ENCODE assay signal across 1 cellular context in the genomic region with DNA sequence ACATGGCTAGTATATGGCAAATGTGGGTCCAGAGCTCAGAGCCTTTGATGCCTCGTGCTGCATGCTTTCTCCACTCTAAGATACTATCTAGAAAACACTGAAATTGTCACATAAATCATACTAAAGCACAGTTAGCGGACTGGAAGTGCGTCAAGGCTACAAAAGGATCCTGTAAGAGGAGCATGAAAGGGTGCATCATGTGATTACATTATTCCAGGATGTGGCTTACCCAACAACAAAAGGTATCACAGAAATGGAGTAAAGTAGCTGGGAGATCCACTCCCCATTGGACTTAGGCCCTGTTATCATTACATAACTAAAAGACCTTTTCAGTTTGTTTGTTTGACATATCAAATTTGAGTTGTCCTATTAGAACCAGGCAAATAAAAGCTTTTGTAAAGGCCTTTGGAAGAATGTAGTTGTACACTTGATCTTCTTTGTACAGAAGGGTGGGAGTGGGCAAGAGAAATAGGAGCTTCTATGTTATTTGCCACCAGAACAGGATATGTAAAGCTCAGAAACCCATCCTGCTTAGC.
TF ChIP-seq lines count a peak whose summit lies in the region.

No MANE protein-coding gene starts in this region.

TF ChIP-seq in HepG2, 621 proteins besides CTCF, POLR2A, EP300 and RAD21 (continued from another document and continues in another):
- TF ChIP-seq ZNF800 (CRISPR knock-in tag; IDR thresholded peaks at IDR 0.05) (peak; percentile 17; the same call in 1 of the 2 replicates), ZNF552 (CRISPR knock-in tag; IDR thresholded peaks at IDR 0.05; ENCODE audit: borderline replicate concordance) (no peak), LRRFIP1 (CRISPR knock-in tag; conservative IDR thresholded peaks at IDR 0.05) (no peak), ZNF746 (CRISPR knock-in tag; IDR thresholded peaks at IDR 0.05) (no peak), ZNF446 (CRISPR knock-in tag; IDR thresholded peaks at IDR 0.05) (no peak), PITX1 (CRISPR knock-in tag; IDR thresholded peaks at IDR 0.05) (no peak), ZSCAN25 (CRISPR knock-in tag; IDR thresholded peaks at IDR 0.05) (0 out of 2 replicates have a peak, but pooled peaks have one; percentile 40), KDM5B (CRISPR knock-in tag; IDR thresholded peaks at IDR 0.05; ENCODE audit: borderline replicate concordance) (no peak), RNF219 (CRISPR knock-in tag; IDR thresholded peaks at IDR 0.05) (no peak), ZNF460 (CRISPR knock-in tag; IDR thresholded peaks at IDR 0.05; ENCODE audit: borderline replicate concordance) (no peak), ZNF510 (CRISPR knock-in tag; IDR thresholded peaks at IDR 0.05; ENCODE audit: low read depth) (no peak), NCOA5 (CRISPR knock-in tag; IDR thresholded peaks at IDR 0.05) (no peak), E2F2 (CRISPR knock-in tag; IDR thresholded peaks at IDR 0.05; ENCODE audit: borderline replicate concordance) (no peak), POLR2AphosphoS5 (IDR thresholded peaks at IDR 0.05; ENCODE audit: low read depth, low read length) (peak; percentile 42; the same call in 1 of the 2 replicates), ZFP41 (CRISPR knock-in tag; IDR thresholded peaks at IDR 0.05; ENCODE audit: borderline replicate concordance) (no peak), MTF1 (CRISPR knock-in tag; IDR thresholded peaks at IDR 0.05) (no peak), ZNF598 (CRISPR knock-in tag; IDR thresholded peaks at IDR 0.05; ENCODE audit: borderline replicate concordance) (no peak), ZNF205 (CRISPR knock-in tag; IDR thresholded peaks at IDR 0.05) (peak; percentile 35; the same call in 1 of the 2 replicates), ZNF513 (CRISPR knock-in tag; conservative IDR thresholded peaks at IDR 0.05) (no peak), RFX1 (IDR thresholded peaks at IDR 0.05) (no peak), ZNF629 (CRISPR knock-in tag; conservative IDR thresholded peaks at IDR 0.05) (no peak), ZNF281 (CRISPR knock-in tag; IDR thresholded peaks at IDR 0.05; ENCODE audit: borderline replicate concordance) (peak; percentile 11; the same call in 1 of the 2 replicates), SRY (CRISPR knock-in tag; IDR thresholded peaks at IDR 0.05) (no peak), IRF2 (CRISPR knock-in tag; IDR thresholded peaks at IDR 0.05) (no peak), SRSF4 (IDR thresholded peaks at IDR 0.05; ENCODE audit: low read depth, low read length, poor library complexity, severe bottlenecking) (no peak), FIP1L1 (IDR thresholded peaks at IDR 0.05; ENCODE audit: borderline replicate concordance, insufficient read depth, low read depth, low read length) (no peak), ZSCAN20 (CRISPR knock-in tag; IDR thresholded peaks at IDR 0.05; ENCODE audit: borderline replicate concordance) (no peak), HDAC2 (CRISPR knock-in tag; IDR thresholded peaks at IDR 0.05) (peak; percentile 63), ZFYVE20 (CRISPR knock-in tag; IDR thresholded peaks at IDR 0.05; ENCODE audit: borderline replicate concordance, low read depth) (no peak), MNT (IDR thresholded peaks at IDR 0.05) (no peak), KLF9 (CRISPR knock-in tag; IDR thresholded peaks at IDR 0.05; ENCODE audit: low read depth) (no peak), MZF1 (CRISPR knock-in tag; IDR thresholded peaks at IDR 0.05; ENCODE audit: borderline replicate concordance) (no peak)
- TF ChIP-seq, protein P1, sequence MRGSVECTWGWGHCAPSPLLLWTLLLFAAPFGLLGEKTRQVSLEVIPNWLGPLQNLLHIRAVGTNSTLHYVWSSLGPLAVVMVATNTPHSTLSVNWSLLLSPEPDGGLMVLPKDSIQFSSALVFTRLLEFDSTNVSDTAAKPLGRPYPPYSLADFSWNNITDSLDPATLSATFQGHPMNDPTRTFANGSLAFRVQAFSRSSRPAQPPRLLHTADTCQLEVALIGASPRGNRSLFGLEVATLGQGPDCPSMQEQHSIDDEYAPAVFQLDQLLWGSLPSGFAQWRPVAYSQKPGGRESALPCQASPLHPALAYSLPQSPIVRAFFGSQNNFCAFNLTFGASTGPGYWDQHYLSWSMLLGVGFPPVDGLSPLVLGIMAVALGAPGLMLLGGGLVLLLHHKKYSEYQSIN (CRISPR knock-in tag; IDR thresholded peaks at IDR 0.05; ENCODE audit: borderline replicate concordance): no peak
- TF ChIP-seq, protein P2, sequence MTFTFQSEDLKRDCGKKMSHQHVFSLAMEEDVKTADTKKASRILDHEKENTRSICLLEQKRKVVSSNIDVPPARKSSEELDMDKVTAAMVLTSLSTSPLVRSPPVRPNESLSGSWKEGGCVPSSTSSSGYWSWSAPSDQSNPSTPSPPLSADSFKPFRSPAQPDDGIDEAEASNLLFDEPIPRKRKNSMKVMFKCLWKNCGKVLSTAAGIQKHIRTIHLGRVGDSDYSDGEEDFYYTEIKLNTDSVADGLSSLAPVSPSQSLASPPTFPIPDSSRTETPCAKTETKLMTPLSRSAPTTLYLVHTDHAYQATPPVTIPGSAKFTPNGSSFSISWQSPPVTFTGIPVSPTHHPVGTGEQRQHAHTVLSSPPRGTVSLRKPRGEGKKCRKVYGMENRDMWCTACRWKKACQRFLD (CRISPR knock-in tag; IDR thresholded peaks at IDR 0.05; ENCODE audit: borderline replicate concordance): no peak
- TF ChIP-seq, protein P3, sequence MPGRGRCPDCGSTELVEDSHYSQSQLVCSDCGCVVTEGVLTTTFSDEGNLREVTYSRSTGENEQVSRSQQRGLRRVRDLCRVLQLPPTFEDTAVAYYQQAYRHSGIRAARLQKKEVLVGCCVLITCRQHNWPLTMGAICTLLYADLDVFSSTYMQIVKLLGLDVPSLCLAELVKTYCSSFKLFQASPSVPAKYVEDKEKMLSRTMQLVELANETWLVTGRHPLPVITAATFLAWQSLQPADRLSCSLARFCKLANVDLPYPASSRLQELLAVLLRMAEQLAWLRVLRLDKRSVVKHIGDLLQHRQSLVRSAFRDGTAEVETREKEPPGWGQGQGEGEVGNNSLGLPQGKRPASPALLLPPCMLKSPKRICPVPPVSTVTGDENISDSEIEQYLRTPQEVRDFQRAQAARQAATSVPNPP (CRISPR knock-in tag; IDR thresholded peaks at IDR 0.05): no peak
- TF ChIP-seq, protein P4, sequence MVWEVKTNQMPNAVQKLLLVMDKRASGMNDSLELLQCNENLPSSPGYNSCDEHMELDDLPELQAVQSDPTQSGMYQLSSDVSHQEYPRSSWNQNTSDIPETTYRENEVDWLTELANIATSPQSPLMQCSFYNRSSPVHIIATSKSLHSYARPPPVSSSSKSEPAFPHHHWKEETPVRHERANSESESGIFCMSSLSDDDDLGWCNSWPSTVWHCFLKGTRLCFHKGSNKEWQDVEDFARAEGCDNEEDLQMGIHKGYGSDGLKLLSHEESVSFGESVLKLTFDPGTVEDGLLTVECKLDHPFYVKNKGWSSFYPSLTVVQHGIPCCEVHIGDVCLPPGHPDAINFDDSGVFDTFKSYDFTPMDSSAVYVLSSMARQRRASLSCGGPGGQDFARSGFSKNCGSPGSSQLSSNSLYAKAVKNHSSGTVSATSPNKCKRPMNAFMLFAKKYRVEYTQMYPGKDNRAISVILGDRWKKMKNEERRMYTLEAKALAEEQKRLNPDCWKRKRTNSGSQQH (CRISPR knock-in tag; IDR thresholded peaks at IDR 0.05; ENCODE audit: low read depth): no peak
